ENCODE assay signal across 8 cellular contexts in genomic region chr7:91880016-91880412, GRCh38. TPM values are rescaled to one million over a fixed set of nuclear protein-coding genes. Genes with fewer than 3 reads are reported as not detected.
DNase-seq lines count a peak whose midpoint lies in the region; ATAC-seq, FAIRE-seq and TF ChIP-seq lines count a peak whose summit lies in the region.

No MANE protein-coding gene starts in this region.

- WGBS in GM23248 (ENCODE audit: low coverage in 1 of 2, low lambda C conversion rate in 2 of 2, missing lambda C conversion rate in 2 of 2), 2 experiments: 1% methylated on average over 9 of the region's 9 CpGs
- 2 to 7% methylated on average over 9 of the region's 9 CpGs for WGBS in tibial nerve, 2 donors

- H3K27me3 ChIP-seq in BE2C (no peaks in the 10 kb centered on the region), GM23248 (replicated peaks; ENCODE audit: insufficient read depth) (no peaks in the 10 kb centered on the region), tibial nerve (no peaks in the 10 kb centered on the region)

- POLR2A ChIA-PET in activated CD8-positive, alpha-beta T cell treated with anti-CD3 and anti-CD28 coated beads, Interleukin-2, amount 10 ng/mL, durations not matched to agents 7 days and 5 days (lab: Charles Lee): interaction anchor here (0.6 to 2.5 kb wide), 9 partner anchors 8 to 568 kb away, joined by 3 to 15 read pairs (median 3); partner anchors contain the start of genes AKAP9 and GATAD1

- peak overlapping the region; percentile 91 for H3K4me3 ChIP-seq in BE2C (ENCODE audit: low read depth, low read length)
- H3K4me3 ChIP-seq in GM23248: peak overlapping the region; percentile 90
- H3K4me3 ChIP-seq in kidney (ENCODE audit: low read length in 2 of 2): peak overlapping the region; percentile 94 to 99
- peak overlapping the region; percentile 49 to 70 (median 68) for H3K4me3 ChIP-seq in tibial nerve

- CTCF ChIA-PET in activated CD8-positive, alpha-beta T cell treated with anti-CD3 and anti-CD28 coated beads, Interleukin-2, amount 10 ng/mL, durations not matched to agents 7 days and 5 days (lab: Charles Lee): interaction anchor here (0.6 to 2.7 kb wide), 33 partner anchors 9 to 801 kb away, joined by 3 to 39 read pairs (median 4); partner anchors contain the start of genes AKAP9, ANKIB1, CYP51A1 and GATAD1

- peak overlapping the region; percentile 21 for H3K27ac ChIP-seq in GM23248
- no peak overlapping the region for H3K27ac ChIP-seq in kidney (ENCODE audit: low read depth in 2 of 2, low read length in 2 of 2)
- H3K27ac ChIP-seq in tibial nerve: peak overlapping the region in 3 of 4 donors; percentile 60 to 76 (median 75)

- peak overlapping the region; percentile 97 for H2AFZ ChIP-seq in GM23248

- H3K36me3 ChIP-seq in BE2C: no peaks in the 10 kb centered on the region
- H3K36me3 ChIP-seq in GM23248 (ENCODE audit: low read depth): 0 out of 2 replicates have a peak, but pooled peaks cover 6% of the 10 kb centered on the region
- no peaks in the 10 kb centered on the region for H3K36me3 ChIP-seq in kidney (ENCODE audit: control insufficient read depth in 1 of 2, insufficient read depth in 2 of 2, low read length in 2 of 2)
- H3K36me3 ChIP-seq in tibial nerve: peaks cover 0 to 1% (median 0%) of the 10 kb centered on the region in 3 donors

- no peaks in the 10 kb centered on the region for H3K9me3 Mint-ChIP-seq in activated CD8-positive, alpha-beta T cell treated with anti-CD3 and anti-CD28 coated beads, Interleukin-2, amount 10 ng/mL, durations not matched to agents 7 days and 5 days (ENCODE audit: insufficient read depth)

- peaks cover 55% of the 10 kb centered on the region for H3K79me2 ChIP-seq in GM23248 (ENCODE audit: insufficient read depth)

- in situ Hi-C loops in GM23248 (cut with MboI): no loop called here

- H4K20me1 ChIP-seq in GM23248 (ENCODE audit: insufficient read depth): no peaks in the 10 kb centered on the region

- no peak for FAIRE-seq in kidney (lab: Jason Lieb, UNC)

- H3F3A ChIP-seq in GM23248 (ENCODE audit: insufficient read depth): no peaks in the 10 kb centered on the region

- H3K4me2 ChIP-seq in GM23248 (ENCODE audit: unreplicated experiment): peak overlapping the region; percentile 96

- no peaks in the 10 kb centered on the region for H3K9me2 ChIP-seq in GM23248 (ENCODE audit: insufficient read depth)

- H3K4me1 ChIP-seq in BE2C (peaks cover 3% of the 10 kb centered on the region; the same call in 1 of the 2 replicates), GM23248 (ENCODE audit: insufficient read depth) (peaks cover 12% of the 10 kb centered on the region), kidney (ENCODE audit: control insufficient read depth in 1 of 2, insufficient read depth in 1 of 2, low read depth in 1 of 2, low read length in 2 of 2) (peaks cover 2 to 3% of the 10 kb centered on the region in 2 donors), tibial nerve (peaks cover 0 to 25% (median 8%) of the 10 kb centered on the region in 4 donors)

- TF ChIP-seq EP300 in tibial nerve (IDR thresholded peaks at IDR 0.05): no peak

- peak; percentile 4 for ATAC-seq in activated CD8-positive, alpha-beta T cell treated with anti-CD3 and anti-CD28 coated beads, Interleukin-2, amount 10 ng/mL, durations not matched to agents 7 days and 5 days

- peaks cover 31% of the 10 kb centered on the region for H3K36me3 Mint-ChIP-seq in activated CD8-positive, alpha-beta T cell treated with anti-CD3 and anti-CD28 coated beads, Interleukin-2, amount 10 ng/mL, durations not matched to agents 7 days and 5 days (ENCODE audit: low read depth)

- peak overlapping the region; percentile 83 for H3K4me3 Mint-ChIP-seq in activated CD8-positive, alpha-beta T cell treated with anti-CD3 and anti-CD28 coated beads, Interleukin-2, amount 10 ng/mL, durations not matched to agents 7 days and 5 days

- H3K9ac ChIP-seq in GM23248: peak overlapping the region; percentile 88
- peak overlapping the region; percentile 59 to 75 for H3K9ac ChIP-seq in kidney (ENCODE audit: low read length in 2 of 2)

- no peak for TF ChIP-seq POLR2A in tibial nerve (IDR thresholded peaks at IDR 0.05)

- H3K9me3 ChIP-seq in BE2C (no peaks in the 10 kb centered on the region), GM23248 (ENCODE audit: low read depth) (no peaks in the 10 kb centered on the region), kidney (ENCODE audit: control insufficient read depth in 1 of 2, low read length in 2 of 2) (no peaks in the 10 kb centered on the region), tibial nerve (no peaks in the 10 kb centered on the region)

- TF ChIP-seq CTCF in BE2C (IDR thresholded peaks at IDR 0.05; ENCODE audit: low read depth, low read length) (no peak), kidney (IDR thresholded peaks at IDR 0.05; ENCODE audit: borderline replicate concordance, extremely low read depth, insufficient read depth) (no peak), tibial nerve (IDR thresholded peaks at IDR 0.05) (no peak)

- DNase-seq in BE2C: no peak
- DNase-seq in GM23248: peak; percentile 45
- no peak for DNase-seq in activated CD8-positive, alpha-beta T cell treated with anti-CD3 and anti-CD28 coated beads, Interleukin-2, amount 10 ng/mL, durations not matched to agents 7 days and 5 days
- DNase-seq in kidney: no peak
- no peak for DNase-seq in tibial nerve (ENCODE audit: low spot score in 2 of 2)
- no peak for DNase-seq in NCI-H2171 (lab: John Stamatoyannopoulos, UW)
- no peak for DNase-seq in activated gamma-delta T cell (lab: John Stamatoyannopoulos, UW)
- DNase-seq in Ammon's horn (ENCODE audit: low spot score): no peak

- intact Hi-C loops in kidney (cut with DNase I): no loop called here

- H3K27ac Mint-ChIP-seq in activated CD8-positive, alpha-beta T cell treated with anti-CD3 and anti-CD28 coated beads, Interleukin-2, amount 10 ng/mL, durations not matched to agents 7 days and 5 days: peak overlapping the region; percentile 89

- H3K4me1 Mint-ChIP-seq in activated CD8-positive, alpha-beta T cell treated with anti-CD3 and anti-CD28 coated beads, Interleukin-2, amount 10 ng/mL, durations not matched to agents 7 days and 5 days (ENCODE audit: low read depth): peaks cover 31% of the 10 kb centered on the region

- H3K27me3 Mint-ChIP-seq in activated CD8-positive, alpha-beta T cell treated with anti-CD3 and anti-CD28 coated beads, Interleukin-2, amount 10 ng/mL, durations not matched to agents 7 days and 5 days (ENCODE audit: low read depth): no peaks in the 10 kb centered on the region

RNA-seq across cellular contexts. Expression of gene MTERF1, which starts 0.5 kb away (rescaled TPM):
- 9.6 TPM for polyA plus RNA-seq in BE2C (2012; ENCODE audit: insufficient read depth, insufficient read length, low read depth)
- total RNA-seq in GM23248 (2014; rRNA removed; shearing (Covaris generic)): 4.0 and 7.1 TPM in 2 replicates
- polyA plus RNA-seq in GM23248 (2016; fragmentation: Nextera tagmentation; extraction: Ambion mirVana) (9.2 and 9.7 TPM in 2 replicates), kidney (ENCODE audit: insufficient read depth, low read depth, low replicate concordance) (10.1 TPM)
- 10 to 100 TPM; 16.2 to 16.8 TPM for total RNA-seq in activated CD8-positive, alpha-beta T cell treated with anti-CD3 and anti-CD28 coated beads, Interleukin-2, amount 10 ng/mL, durations not matched to agents 7 days and 5 days
- total RNA-seq in kidney (14.6 TPM), tibial nerve (10 to 100 TPM in 1 of 4 donors, 1 to 10 TPM in 3; 4.3 to 10.8 (median 9.3) TPM)

Comparison
In these comparisons a context has a peak if more than half of its experiments do, and no peak if none do; other contexts are left out.
1. H3K27ac ChIP-seq: peak in GM23248 (single experiment) and tibial nerve (3 of 4); none in kidney (0 of 2).
2. Peak in every context shown above with its lines, with median percentiles within 50 percentile points of each other: H3K4me3 ChIP-seq.